10 cellular contexts compared by ENCODE assay signal in the genomic region with DNA sequence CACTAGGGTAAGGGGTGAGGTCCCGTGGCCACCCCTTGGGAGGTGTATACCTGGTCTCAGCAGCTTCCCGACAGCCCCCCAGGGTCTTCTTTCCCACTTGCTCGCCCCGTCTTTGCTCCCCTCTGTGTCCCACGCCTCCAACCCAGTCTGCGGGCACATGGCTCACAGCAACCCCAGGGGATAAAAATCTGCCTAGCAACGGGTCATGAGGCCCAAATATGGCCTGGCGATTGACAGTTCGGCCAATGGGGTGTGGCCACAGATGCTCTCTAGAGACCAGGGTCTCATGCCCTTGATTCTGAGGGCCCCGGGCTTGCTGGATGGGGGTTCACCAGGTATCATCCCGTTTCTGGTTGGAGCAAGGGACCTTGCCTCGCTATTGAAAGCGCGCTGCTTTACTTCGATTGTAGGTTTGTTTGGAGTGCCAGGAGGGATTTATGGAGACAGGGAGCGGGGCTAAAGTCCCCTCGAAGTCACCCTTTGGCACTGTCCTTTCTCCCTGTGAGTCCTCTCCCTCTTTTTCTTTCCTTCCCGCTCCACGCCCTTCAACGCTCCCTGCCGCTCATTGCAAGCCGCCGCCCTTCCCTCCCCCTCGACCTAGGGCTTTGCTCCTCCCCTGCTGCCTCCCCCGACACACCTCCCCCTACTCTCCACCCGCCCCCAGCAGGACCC. TPM values are rescaled to one million over a fixed set of nuclear protein-coding genes. Genes with fewer than 3 reads are reported as not detected.
DNase-seq lines count a peak whose midpoint lies in the region; ATAC-seq and TF ChIP-seq lines count a peak whose summit lies in the region.
"Had no signal": no experiment of that assay in that cellular context is flagged by ENCODE, and none has a peak within 500 bp of the region (broad histone marks: within the 10 kb centered on the region; RNA-seq: fewer than 3 reads in every experiment).

No MANE protein-coding gene starts in this region.

- intact Hi-C loops in Caco-2 (cut with micrococcal nuclease; ENCODE audit: unreplicated experiment): loop anchor here (2.0 kb wide), 1 partner anchor 24 kb away; no protein-coding TSS in a partner anchor

- no peak for DNase-seq in Caco-2
- no peak for DNase-seq in T-helper 17 cell
- DNase-seq in fibroblast of villous mesenchyme (ENCODE audit: low read depth): no peak
- peak; percentile 45 for DNase-seq in nephron progenitor cell
- no peak for DNase-seq in CD8-positive, alpha-beta memory T cell
- no peak for DNase-seq in stimulated activated CD4-positive, alpha-beta T cell treated with anti-CD3 and anti-CD28 coated beads, Interleukin-2, amount 100 ng/mL, for 24 hours
- no peak for DNase-seq in SW 1271 (lab: John Stamatoyannopoulos, UW)
- no peak for DNase-seq in AG08396 (ENCODE audit: low spot score)
- DNase-seq: activated CD8-positive, alpha-beta memory T cell treated with anti-CD3 and anti-CD28 coated beads for 24 hours; KBM-7 had no signal

- H3K4me1 ChIP-seq in Caco-2: peaks cover 86% of the 10 kb centered on the region
- H3K4me1 ChIP-seq in CD8-positive, alpha-beta memory T cell (ENCODE audit: insufficient read depth, low read length): no peaks in the 10 kb centered on the region

- H3K4me3 Mint-ChIP-seq in Caco-2 (ENCODE audit: unreplicated experiment) (peak overlapping the region; percentile 9), T-helper 17 cell (peak overlapping the region; percentile 57), nephron progenitor cell (peak overlapping the region; percentile 74)
- H3K4me3 Mint-ChIP-seq in CD8-positive, alpha-beta memory T cell: no peak overlapping the region

- BruUV-seq in Caco-2 (replicated peaks; lab: Mats Ljungman, UMichigan): no TSS peak

- no peaks in the 10 kb centered on the region; the same call in 1 of the 2 replicates for H3K9me3 ChIP-seq in Caco-2
- H3K9me3 ChIP-seq in T-helper 17 cell (ENCODE audit: control insufficient read depth, low read length, poor library complexity, severe bottlenecking): no peaks in the 10 kb centered on the region
- no peaks in the 10 kb centered on the region for H3K9me3 ChIP-seq in CD8-positive, alpha-beta memory T cell (ENCODE audit: low read length)

- H3K9me3 Mint-ChIP-seq in Caco-2 (ENCODE audit: unreplicated experiment) (no peaks in the 10 kb centered on the region), nephron progenitor cell (no peaks in the 10 kb centered on the region)
- H3K9me3 Mint-ChIP-seq in CD8-positive, alpha-beta memory T cell: no peaks in the 10 kb centered on the region

- H3K4me1 Mint-ChIP-seq in Caco-2 (ENCODE audit: low read depth, unreplicated experiment) (peaks cover 58% of the 10 kb centered on the region), T-helper 17 cell (peaks cover 17% of the 10 kb centered on the region), nephron progenitor cell (peaks cover 70% of the 10 kb centered on the region)
- peaks cover 2 to 9% (median 7%) of the 10 kb centered on the region in 3 donors for H3K4me1 Mint-ChIP-seq in CD8-positive, alpha-beta memory T cell

- H3K27ac Mint-ChIP-seq in Caco-2 (ENCODE audit: unreplicated experiment): peak overlapping the region; percentile 74
- H3K27ac Mint-ChIP-seq in T-helper 17 cell: peak overlapping the region; percentile 68
- no peak overlapping the region for H3K27ac Mint-ChIP-seq in nephron progenitor cell
- peak overlapping the region in 2 of 8 donors; percentile 27 to 40 for H3K27ac Mint-ChIP-seq in CD8-positive, alpha-beta memory T cell

- H3K4me3 ChIP-seq in Caco-2 (ENCODE audit: low read depth, low read length) (no peak overlapping the region), fibroblast of villous mesenchyme (ENCODE audit: low read depth, low read length) (peak overlapping the region; percentile 40)
- no peak overlapping the region for H3K4me3 ChIP-seq in CD8-positive, alpha-beta memory T cell (ENCODE audit: low read length)

- no peaks in the 10 kb centered on the region for H3K36me3 ChIP-seq in Caco-2 (ENCODE audit: control insufficient read depth, insufficient read depth, low read length)
- H3K36me3 ChIP-seq in CD8-positive, alpha-beta memory T cell (ENCODE audit: insufficient read depth, low read length): no peaks in the 10 kb centered on the region

- no peak for TF ChIP-seq CTCF in Caco-2 (IDR thresholded peaks at IDR 0.05; ENCODE audit: insufficient read depth in 1 of 2, low read depth in 1 of 2, low read length in 1 of 2, severe bottlenecking in 1 of 2, unreplicated experiment in 1 of 2)
- TF ChIP-seq CTCF in fibroblast of villous mesenchyme (IDR thresholded peaks at IDR 0.05; ENCODE audit: insufficient read depth, low read depth, low read length): no peak
- TF ChIP-seq CTCF in nephron progenitor cell (IDR thresholded peaks at IDR 0.05): no peak

- no peaks in the 10 kb centered on the region for H3K27me3 Mint-ChIP-seq in Caco-2 (ENCODE audit: insufficient read depth, unreplicated experiment)
- H3K27me3 Mint-ChIP-seq in T-helper 17 cell: no peaks in the 10 kb centered on the region
- peaks cover 53% of the 10 kb centered on the region for H3K27me3 Mint-ChIP-seq in nephron progenitor cell (ENCODE audit: low read depth, poor library complexity)
- H3K27me3 Mint-ChIP-seq in CD8-positive, alpha-beta memory T cell: no peaks in the 10 kb centered on the region

- POLR2A ChIA-PET in Caco-2 (lab: Charles Lee): interaction anchor here (0.6 to 1.0 kb wide), 3 partner anchors 41 to 613 kb away, joined by 4 to 8 read pairs (median 8); partner anchors contain the start of genes AHNAK and EEF1G
- POLR2A ChIA-PET in CD8-positive, alpha-beta memory T cell (lab: Charles Lee): interaction anchor here (0.9 kb wide), 1 partner anchor 47 kb away, joined by 3 read pairs; no protein-coding TSS in a partner anchor

- no peak for ATAC-seq in T-helper 17 cell

- no peaks in the 10 kb centered on the region for H3K27me3 ChIP-seq in Caco-2 (replicated peaks; ENCODE audit: control insufficient read depth, insufficient read depth, low read length)
- no peaks in the 10 kb centered on the region for H3K27me3 ChIP-seq in CD8-positive, alpha-beta memory T cell (ENCODE audit: insufficient read depth, low read length, poor library complexity, severe bottlenecking)

- CTCF ChIA-PET in Caco-2 (lab: Charles Lee): interaction anchor here (0.6 to 3.3 kb wide), 5 partner anchors 25 to 82 kb away, joined by 3 to 18 read pairs (median 6); no protein-coding TSS in a partner anchor
- CTCF ChIA-PET in CD8-positive, alpha-beta memory T cell (lab: Charles Lee): no interaction called here

- H3K36me3 Mint-ChIP-seq in Caco-2 (ENCODE audit: insufficient read depth, unreplicated experiment) (peaks cover 5% of the 10 kb centered on the region), T-helper 17 cell (ENCODE audit: low read depth) (peaks cover 3% of the 10 kb centered on the region), nephron progenitor cell (ENCODE audit: low read depth) (no peaks in the 10 kb centered on the region)
- no peaks in the 10 kb centered on the region for H3K36me3 Mint-ChIP-seq in CD8-positive, alpha-beta memory T cell

- no peak overlapping the region for H3K27ac ChIP-seq in CD8-positive, alpha-beta memory T cell (ENCODE audit: low read depth, low read length)

RNA-seq across cellular contexts. Expression of gene AHNAK, which starts 41.4 kb away (rescaled TPM):
- total RNA-seq in Caco-2 (2022) (312 and 324 TPM in 2 replicates), T-helper 17 cell (100 to 1,000 TPM; 692 to 863 TPM), fibroblast of villous mesenchyme (474 and 514 TPM in 2 replicates)
- total RNA-seq in CD8-positive, alpha-beta memory T cell: 100 to 1,000 TPM; 187 to 193 TPM
- polyA plus RNA-seq in CD8-positive, alpha-beta memory T cell: 125 TPM

Comparison
In these comparisons a context has a peak if more than half of its experiments do, and no peak if none do; other contexts are left out.
1. H3K4me3 Mint-ChIP-seq: peak in Caco-2 (single experiment), T-helper 17 cell (single experiment) and nephron progenitor cell (single experiment); none in CD8-positive, alpha-beta memory T cell (0 of 7).